Comparison of ENCODE assay signal across 15 cellular contexts in the genomic region with DNA sequence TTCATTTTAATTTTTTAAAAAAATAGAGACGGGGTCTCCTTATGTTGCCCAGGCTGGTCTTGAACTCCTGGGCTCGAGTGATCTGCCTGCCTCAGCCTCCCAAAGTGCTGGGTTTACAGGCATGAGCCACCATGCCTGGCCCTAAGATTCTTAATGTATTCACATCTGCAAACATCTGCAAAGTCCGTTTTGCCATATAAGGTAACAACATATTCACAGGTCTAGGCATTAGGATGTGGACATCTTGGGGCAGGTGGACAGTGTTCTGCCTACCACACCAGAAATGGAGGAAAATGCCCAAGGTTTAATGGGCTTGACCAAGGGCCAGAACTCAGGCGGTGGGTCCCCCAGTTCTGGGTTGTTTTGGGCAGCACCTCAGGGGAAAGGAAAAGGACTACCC. TPM values are rescaled to one million over a fixed set of nuclear protein-coding genes. Genes with fewer than 3 reads are reported as not detected.
DNase-seq lines count a peak whose midpoint lies in the region; ATAC-seq, FAIRE-seq and TF ChIP-seq lines count a peak whose summit lies in the region.
"Had no signal": no experiment of that assay in that cellular context is flagged by ENCODE, and none has a peak within 500 bp of the region (broad histone marks: within the 10 kb centered on the region; RNA-seq: fewer than 3 reads in every experiment).

No MANE protein-coding gene starts in this region.

- BruUV-seq in HepG2 (replicated peaks; lab: Mats Ljungman, UMichigan): no TSS peak
- no TSS peak for BruUV-seq in GM12878 (replicated peaks; lab: Mats Ljungman, UMichigan)

- H3K9me3 ChIP-seq in HepG2 (ENCODE audit: low read length) (no peaks in the 10 kb centered on the region), right lobe of liver (no peaks in the 10 kb centered on the region), GM12878 (replicated peaks; ENCODE audit: control insufficient read depth, insufficient read depth, low read length) (no peaks in the 10 kb centered on the region), osteoblast (ENCODE audit: low read depth, low read length) (no peaks in the 10 kb centered on the region), spleen (no peaks in the 10 kb centered on the region)
- H3K9me3 ChIP-seq: BLaER1 had no signal

- TF ChIP-seq POLR2A in HepG2 (IDR thresholded peaks at IDR 0.05; ENCODE audit: insufficient read depth in 1 of 2, low read depth in 2 of 2, low read length in 2 of 2) (no peak), right lobe of liver (IDR thresholded peaks at IDR 0.05) (no peak), GM12878 (IDR thresholded peaks at IDR 0.05; ENCODE audit: low read depth, low read length) (no peak), spleen (IDR thresholded peaks at IDR 0.05) (no peak)

- peak overlapping the region; percentile 71 for H3K4me2 ChIP-seq in HepG2 (ENCODE audit: low read depth, low read length)
- H3K4me2 ChIP-seq in GM12878 (ENCODE audit: control insufficient read depth, insufficient read depth): no peak overlapping the region
- no peak overlapping the region for H3K4me2 ChIP-seq in osteoblast (ENCODE audit: insufficient read depth, low read length)

- H3K79me2 ChIP-seq in HepG2 (ENCODE audit: insufficient read depth, low read length) (no peaks in the 10 kb centered on the region), GM12878 (ENCODE audit: control insufficient read depth, insufficient read depth, low read length) (no peaks in the 10 kb centered on the region), osteoblast (ENCODE audit: insufficient read depth, low read length) (no peaks in the 10 kb centered on the region)

- ATAC-seq in HepG2 (no peak), right lobe of liver (no peak), GM12878 (no peak)

- RAD21 ChIA-PET in GM12878 (lab: Charles Lee; ENCODE audit: unreplicated experiment): interaction anchor here (7.6 kb wide), 1 partner anchor 94 kb away, joined by 200 read pairs; no protein-coding TSS in a partner anchor

- H4K20me1 ChIP-seq in HepG2 (ENCODE audit: insufficient read depth, low read length) (no peaks in the 10 kb centered on the region), GM12878 (ENCODE audit: control insufficient read depth, insufficient read depth) (no peaks in the 10 kb centered on the region), osteoblast (ENCODE audit: insufficient read depth, low read length) (no peaks in the 10 kb centered on the region)
- H4K20me1 ChIP-seq: BLaER1 had no signal

- H3K27ac ChIP-seq in HepG2 (ENCODE audit: extremely low read length, insufficient read depth, low read length) (peak overlapping the region; percentile 55), right lobe of liver (no peak overlapping the region), GM12878 (ENCODE audit: control insufficient read depth, insufficient read depth) (no peak overlapping the region), osteoblast (ENCODE audit: low read depth, low read length) (no peak overlapping the region), spleen (no peak overlapping the region)
- H3K27ac ChIP-seq: BLaER1 had no signal

- TF ChIP-seq EP300 in HepG2 (IDR thresholded peaks at IDR 0.05; ENCODE audit: low read depth in 2 of 2, low read length in 2 of 2) (no peak), HepG2 (CRISPR knock-in tag; IDR thresholded peaks at IDR 0.05; ENCODE audit: borderline replicate concordance) (no peak), GM12878 (IDR thresholded peaks at IDR 0.05; ENCODE audit: borderline replicate concordance in 1 of 2, control insufficient read depth in 1 of 2, low read depth in 2 of 2, low read length in 2 of 2) (no peak)

- TF ChIP-seq RAD21 in HepG2 (CRISPR knock-in tag; IDR thresholded peaks at IDR 0.05): no peak
- no peak for TF ChIP-seq RAD21 in GM12878 (IDR thresholded peaks at IDR 0.05; ENCODE audit: insufficient read depth, low read depth, low read length)

- SMC1A ChIA-PET in GM12878 (lab: Charles Lee; ENCODE audit: uncharacterized antibody, unreplicated experiment): interaction anchor here (18.2 kb wide), 1 partner anchor 98 kb away, joined by 441 read pairs; no protein-coding TSS in a partner anchor

- H3K36me3 ChIP-seq in HepG2 (replicated peaks in 1 of 2; ENCODE audit: control insufficient read depth in 1 of 2, insufficient read depth in 2 of 2, low read length in 2 of 2): no peaks in the 10 kb centered on the region
- no peaks in the 10 kb centered on the region for H3K36me3 ChIP-seq in right lobe of liver
- H3K36me3 ChIP-seq in GM12878 (ENCODE audit: control insufficient read depth in 2 of 2, insufficient read depth in 2 of 2, low read length in 1 of 2): no peaks in the 10 kb centered on the region
- no peaks in the 10 kb centered on the region for H3K36me3 ChIP-seq in osteoblast (ENCODE audit: insufficient read depth, low read length)
- no peaks in the 10 kb centered on the region for H3K36me3 ChIP-seq in spleen
- H3K36me3 ChIP-seq: BLaER1 had no signal

- no peak for FAIRE-seq in HepG2 (lab: Jason Lieb, UNC)
- FAIRE-seq in GM12878 (lab: Jason Lieb, UNC): no peak
- FAIRE-seq: H54 had no signal

- POLR2A ChIA-PET in HepG2 (lab: Yijun Ruan, JAX) (interaction anchor here (1.1 to 3.1 kb wide), 5 partner anchors 9 to 68 kb away, joined by 3 to 29 read pairs (median 6); a partner anchor contains a TSS), GM12878 (lab: Charles Lee) (no interaction called here)

- peaks cover 58% of the 10 kb centered on the region for H3K4me1 ChIP-seq in HepG2 (ENCODE audit: insufficient read depth, low read length)
- no peaks in the 10 kb centered on the region for H3K4me1 ChIP-seq in right lobe of liver
- H3K4me1 ChIP-seq in GM12878 (ENCODE audit: control insufficient read depth, insufficient read depth, low read length): peaks cover 16% of the 10 kb centered on the region
- H3K4me1 ChIP-seq in osteoblast (ENCODE audit: insufficient read depth, low read length): peaks cover 3% of the 10 kb centered on the region
- no peaks in the 10 kb centered on the region for H3K4me1 ChIP-seq in spleen

- H3K27me3 ChIP-seq in HepG2 (ENCODE audit: control insufficient read depth in 1 of 2, insufficient read depth in 2 of 2, low read length in 2 of 2) (no peaks in the 10 kb centered on the region), right lobe of liver (no peaks in the 10 kb centered on the region), GM12878 (replicated peaks in 1 of 2; ENCODE audit: control insufficient read depth in 2 of 2, insufficient read depth in 2 of 2, low read length in 1 of 2) (no peaks in the 10 kb centered on the region), osteoblast (ENCODE audit: insufficient read depth, low read length) (no peaks in the 10 kb centered on the region), spleen (replicated peaks in 1 of 7) (no peaks in the 10 kb centered on the region)
- H3K27me3 ChIP-seq: BLaER1 had no signal

- 76% methylated on average over 4 of the region's 4 CpGs for WGBS in HepG2 (ENCODE audit: low lambda C conversion rate)
- 76% methylated on average over 4 of the region's 4 CpGs for WGBS in right lobe of liver (ENCODE audit: insufficient coverage, low coverage, low lambda C conversion rate, missing lambda C conversion rate)
- WGBS in GM12878 (ENCODE audit: insufficient coverage, insufficient replicate concordance, low lambda C conversion rate, missing lambda C conversion rate): 63% methylated on average over 4 of the region's 4 CpGs
- 86 to 95% (median 93%) methylated on average over 4 of the region's 4 CpGs for WGBS in spleen, 5 donors

- H3K9ac ChIP-seq in HepG2 (ENCODE audit: insufficient read depth, low read depth, low read length) (peak overlapping the region; percentile 43; the same call in 1 of the 2 replicates), GM12878 (ENCODE audit: control insufficient read depth, insufficient read depth, low read length) (no peak overlapping the region)
- H3K9ac ChIP-seq: BLaER1 had no signal

- TF ChIP-seq CTCF in HepG2 (CRISPR knock-in tag; IDR thresholded peaks at IDR 0.05) (no peak), right lobe of liver (IDR thresholded peaks at IDR 0.05) (no peak), GM12878 (IDR thresholded peaks at IDR 0.05 in 2 of 3, conservative IDR thresholded peaks at IDR 0.05 in 1 of 3; ENCODE audit: control insufficient read depth in 2 of 3, extremely low read depth in 1 of 3, insufficient read depth in 1 of 3, low read depth in 3 of 3, low read length in 3 of 3) (no peak), osteoblast (IDR thresholded peaks at IDR 0.05; ENCODE audit: extremely low read depth, low read depth, low read length) (no peak), spleen (IDR thresholded peaks at IDR 0.05 in 8 of 11, conservative IDR thresholded peaks at IDR 0.05 in 3 of 11) (no peak)

- intact Hi-C loops in HepG2 (cut with micrococcal nuclease; ENCODE audit: unreplicated experiment): loop anchor here (2.0 kb wide), 1 partner anchor 52 kb away; no protein-coding TSS in a partner anchor
- intact Hi-C loops in right lobe of liver (cut with DNase I): no loop called here
- intact Hi-C loops in GM12878 (cut with micrococcal nuclease; ENCODE audit: unreplicated experiment): no loop called here
- intact Hi-C loops in spleen (cut with DNase I; ENCODE audit: low total_unique reads): no loop called here

- H3K4me3 ChIP-seq in HepG2 (replicated peaks in 1 of 3; ENCODE audit: insufficient read depth in 1 of 3, low read depth in 2 of 3, low read length in 3 of 3) (0 out of 6 replicates have a peak overlapping the region, but pooled peaks of 1 of the 3 experiments have one; percentile 51), right lobe of liver (no peak overlapping the region), GM12878 (no peak overlapping the region), osteoblast (ENCODE audit: insufficient read depth, low read length) (no peak overlapping the region), spleen (no peak overlapping the region)
- H3K4me3 ChIP-seq: BLaER1 had no signal

- DNase-seq in HepG2 (ENCODE audit: low spot score): peak; percentile 27
- DNase-seq in right lobe of liver: no peak
- no peak for DNase-seq in GM12878 (ENCODE audit: low read depth, low spot score)
- peak; percentile 23 for DNase-seq in osteoblast (ENCODE audit: insufficient read length, low spot score, missing footprints)
- no peak for DNase-seq in glomerular visceral epithelial cell (ENCODE audit: extremely low spot score)
- DNase-seq in spleen: no peak
- DNase-seq in UCSD-AML1 (lab: John Stamatoyannopoulos, UW; ENCODE audit: unreplicated experiment): no peak
- DNase-seq: 8988T; CD4-positive, alpha-beta memory T cell; DMS79 treated with DMSO at 0.1 percent for 48 hours; GF-D8; HCEC 1CT; IMR-90 had no signal

- H2AFZ ChIP-seq in HepG2 (ENCODE audit: low read length) (no peak overlapping the region), GM12878 (ENCODE audit: control insufficient read depth, low read depth, low read length) (no peak overlapping the region), osteoblast (ENCODE audit: low read length) (no peak overlapping the region)

- in situ Hi-C loops in HepG2 (cut with HindIII; ENCODE audit: extremely low pct_ligation_motif_present, low pct_unique_long_range_greater_than_20kb) (loop anchor here (10.0 kb wide), 1 partner anchor 238 kb away; no protein-coding TSS in a partner anchor), GM12878 (cut with MboI) (no loop called here)

- CTCF ChIA-PET in HepG2 (lab: Yijun Ruan, JAX; ENCODE audit: low intra/inter-chr PET ratio, low total read pairs): no interaction called here
- CTCF ChIA-PET in GM12878 (lab: Yijun Ruan, JAX): interaction anchor here (18.2 kb wide), 1 partner anchor 99 kb away, joined by 792 read pairs; no protein-coding TSS in a partner anchor

RNA-seq across cellular contexts. Expression of a gene that starts 41.6 kb away (rescaled TPM):
- total RNA-seq in HepG2 (2016; rRNA removed; fragmentation: Illumina TruSeq; extraction: Trizol): 380 and 481 TPM in 2 replicates
- total RNA-seq in HepG2 (2016; cell fraction: cytosol; rRNA removed; fragmentation: Illumina TruSeq; extraction: Trizol; ENCODE audit: low read depth): 142 and 143 TPM in 2 replicates
- 391 and 476 TPM in 2 replicates for total RNA-seq in HepG2 (2016; cell fraction: insoluble cytoplasmic fraction; rRNA removed; fragmentation: Illumina TruSeq; extraction: Trizol)
- 267 and 273 TPM in 2 replicates for total RNA-seq in HepG2 (2016; cell fraction: membrane; rRNA removed; fragmentation: Illumina TruSeq; extraction: Trizol)
- total RNA-seq in HepG2 (2016; cell fraction: nucleus; rRNA removed; fragmentation: Illumina TruSeq; extraction: Trizol): 160 and 168 TPM in 2 replicates
- 112 and 119 TPM in 2 replicates for polyA plus RNA-seq in HepG2 (2011; rRNA removed)
- polyA plus RNA-seq in HepG2 (2011; cell fraction: cytosol; rRNA removed): 99.4 and 136 TPM in 2 replicates
- polyA plus RNA-seq in HepG2 (2011; cell fraction: nucleus; rRNA removed): 68.8 and 87.6 TPM in 2 replicates
- polyA plus RNA-seq in HepG2 (2012): 283 and 305 TPM in 2 replicates
- polyA plus RNA-seq in HepG2 (2016; cell fraction: cytosol; fragmentation: Illumina TruSeq; extraction: Trizol; ENCODE audit: low read depth): 122 and 132 TPM in 2 replicates
- 522 and 545 TPM in 2 replicates for polyA plus RNA-seq in HepG2 (2016; cell fraction: insoluble cytoplasmic fraction; fragmentation: Illumina TruSeq; extraction: Trizol; ENCODE audit: low read depth)
- 196 and 202 TPM in 2 replicates for polyA plus RNA-seq in HepG2 (2016; cell fraction: membrane; fragmentation: Illumina TruSeq; extraction: Trizol; ENCODE audit: low read depth)
- 247 and 250 TPM in 2 replicates for polyA plus RNA-seq in HepG2 (2016; cell fraction: nucleus; fragmentation: Illumina TruSeq; extraction: Trizol; ENCODE audit: insufficient read depth, low read depth)
- polyA minus RNA-seq in HepG2 (2011; rRNA and poly(A)+ RNA removed; ENCODE audit: low replicate concordance): 53.4 and 93.5 TPM in 2 replicates
- 105 and 139 TPM in 2 replicates for polyA minus RNA-seq in HepG2 (2011; cell fraction: cytosol; rRNA and poly(A)+ RNA removed)
- 59.4 and 73.6 TPM in 2 replicates for polyA minus RNA-seq in HepG2 (2011; cell fraction: nucleus; rRNA and poly(A)+ RNA removed)
- total RNA-seq in right lobe of liver: 100 to 1,000 TPM; 101 to 209 (median 128) TPM
- 106 and 109 TPM in 2 replicates for total RNA-seq in GM12878 (2013; cell fraction: nucleolus; rRNA removed)
- 314 and 372 TPM in 2 replicates for total RNA-seq in GM12878 (2014; rRNA removed)
- 420 and 440 TPM in 2 replicates for total RNA-seq in GM12878 (2014; rRNA removed; fragmentation: Illumina TruSeq; extraction: Trizol)
- 323 and 329 TPM in 2 replicates for total RNA-seq in GM12878 (2021)
- polyA plus RNA-seq in GM12878 (2011; ENCODE audit: low read depth): 226 TPM
- 245 and 246 TPM in 2 replicates for polyA plus RNA-seq in GM12878 (2011; rRNA removed)
- polyA plus RNA-seq in GM12878 (2011; cell fraction: cytosol; rRNA removed): 168 and 223 TPM in 2 replicates
- polyA plus RNA-seq in GM12878 (2011; cell fraction: nucleus; rRNA removed): 155 and 189 TPM in 2 replicates
- 300 and 373 TPM in 2 replicates for polyA plus RNA-seq in GM12878 (2012)
- polyA plus RNA-seq in GM12878 (2014; fragmentation: Illumina TruSeq; extraction: Trizol): 448 and 558 TPM in 2 replicates
- 100 to 1,000 TPM; 276 to 376 TPM for polyA plus RNA-seq in GM12878 (2014; fragmentation: Nextera tagmentation; extraction: Ambion mirVana)
- 260 and 293 TPM in 2 replicates for polyA plus RNA-seq in GM12878 (2014; rRNA removed)
- polyA plus RNA-seq in GM12878 (2016; fragmentation: Nextera tagmentation; extraction: Ambion mirVana): 100 to 1,000 TPM; 464 to 488 TPM
- polyA minus RNA-seq in GM12878 (2011; rRNA and poly(A)+ RNA removed): 127 and 259 TPM in 2 replicates
- 100.0 and 136 TPM in 2 replicates for polyA minus RNA-seq in GM12878 (2011; cell fraction: cytosol; rRNA and poly(A)+ RNA removed)
- 40.5 and 61.9 TPM in 2 replicates for polyA minus RNA-seq in GM12878 (2011; cell fraction: nucleus; rRNA and poly(A)+ RNA removed)
- 236 and 264 TPM in 2 replicates for total RNA-seq in osteoblast
- total RNA-seq in spleen: 100 to 1,000 TPM in 1 of 7 donors, 10 to 100 TPM in 6; 69.2 to 100 (median 86.4) TPM
- polyA plus RNA-seq in spleen: 10 to 100 TPM; 53.3 to 84.0 (median 76.2) TPM

Comparison
In these comparisons a context has a peak if more than half of its experiments do, and no peak if none do; other contexts are left out.
1. DNase-seq: peak in HepG2 (single experiment) and osteoblast (single experiment); none in right lobe of liver (0 of 3), GM12878 (single experiment), glomerular visceral epithelial cell (single experiment), spleen (single experiment) and UCSD-AML1 (single experiment).